ENCODE assay signal across 1 cellular context in the genomic region with DNA sequence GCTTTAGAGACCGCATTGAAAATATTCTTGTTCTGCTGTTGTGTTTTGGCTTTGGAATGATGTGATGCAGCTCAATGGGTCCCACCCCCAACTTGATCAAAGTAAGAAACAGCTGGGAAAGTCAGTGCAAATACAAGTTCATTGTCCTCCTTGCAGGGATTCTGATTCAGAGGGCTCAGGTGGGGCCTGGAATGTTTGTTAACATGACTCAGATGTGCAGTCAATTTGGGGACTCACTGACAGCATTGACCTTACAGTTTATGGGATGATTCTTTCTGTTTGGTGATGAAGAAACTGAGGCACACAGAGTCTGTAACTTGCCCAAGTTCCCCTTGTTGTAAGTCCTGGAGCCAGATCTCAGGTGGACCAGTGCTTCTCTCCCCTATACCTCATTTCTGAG.
TF ChIP-seq lines count a peak whose summit lies in the region.

No MANE protein-coding gene starts in this region.

TF ChIP-seq in HepG2, 621 proteins besides CTCF, POLR2A, EP300 and RAD21:
- TF ChIP-seq TEAD3 (CRISPR knock-in tag; optimal IDR thresholded peaks at IDR 0.05; ENCODE audit: borderline replicate concordance), result peak; percentile 41
- TF ChIP-seq FOSL2 (CRISPR knock-in tag; IDR thresholded peaks at IDR 0.05), result peak; percentile 66
- 0 out of 2 replicates have a peak, but pooled peaks have one; percentile 9 for TF ChIP-seq SOX5 (CRISPR knock-in tag; IDR thresholded peaks at IDR 0.05; ENCODE audit: borderline replicate concordance)
